ENCODE assay signal across 37 cellular contexts in the genomic region with DNA sequence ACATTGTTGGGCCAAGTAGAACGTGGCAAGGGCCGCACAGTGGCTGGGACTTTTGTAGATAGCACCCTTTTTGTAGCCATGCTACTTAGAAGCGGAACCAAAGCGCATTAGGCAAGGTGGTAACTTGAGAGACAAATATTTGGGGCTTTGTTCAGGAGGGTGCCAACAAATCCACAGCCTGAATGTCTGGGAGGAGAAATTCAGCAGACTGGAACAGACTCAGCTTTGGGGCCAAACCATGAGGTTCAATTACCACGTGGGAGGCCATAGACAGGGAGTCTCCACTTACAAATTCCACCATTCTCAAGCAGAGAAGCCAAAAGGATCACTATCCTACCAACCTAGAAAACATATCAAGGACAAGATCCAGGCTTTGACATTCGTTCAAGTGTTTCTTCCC.
"Had no signal": no experiment of that assay in that cellular context is flagged by ENCODE, and none has a peak within 500 bp of the region (broad histone marks: within the 10 kb centered on the region; RNA-seq: fewer than 3 reads in every experiment).

No MANE protein-coding gene starts in this region.

- FAIRE-seq: bronchial epithelial cell had no signal

- H3K36me3 ChIP-seq: ascending aorta, cardiac muscle cell, WERI-Rb-1 had no signal

- H3K27ac Mint-ChIP-seq: activated CD4-positive, alpha-beta memory T cell treated with anti-CD3 and anti-CD28 coated beads, Interleukin-2, amount 10 ng/mL, durations not matched to agents 7 days and 5 days; activated CD4-positive, alpha-beta T cell treated with anti-CD3 and anti-CD28 coated beads for 36 hours; activated CD4-positive, alpha-beta T cell treated with anti-CD3 and anti-CD28 coated beads, Interleukin-2, amount 10 ng/mL, durations not matched to agents 7 days and 5 days; activated CD8-positive, alpha-beta T cell treated with anti-CD3 and anti-CD28 coated beads, Interleukin-2, amount 10 ng/mL, durations not matched to agents 7 days and 5 days; activated naive CD4-positive, alpha-beta T cell treated with anti-CD3 and anti-CD28 coated beads, Interleukin-2, amount 10 ng/mL, durations not matched to agents 7 days and 5 days; activated naive CD4-positive, alpha-beta T cell treated with anti-CD3 and anti-CD28 coated beads, Interleukin-2, amount 50 U/mL, for 24 hours; activated naive CD8-positive, alpha-beta T cell; activated naive CD8-positive, alpha-beta T cell treated with anti-CD3 and anti-CD28 coated beads, Interleukin-2, amount 10 ng/mL, durations not matched to agents 7 days and 5 days; activated naive CD8-positive, alpha-beta T cell treated with anti-CD3 and anti-CD28 coated beads, Interleukin-2, amount 50 U/mL, for 24 hours; activated T-cell treated with anti-CD3 and anti-CD28 coated beads, Interleukin-2, amount 50 U/mL, for 24 hours; activated T-helper 2 cell treated with anti-CD3 and anti-CD28 coated beads, Interferon-gamma antibody, Interleukin-2, Interleukin-4, amounts not matched to agents 10 μg/mL and 5 μg/mL and 100 μg/mL, durations not matched to agents 14 hours and 24 hours and 36 hours; brain; T-helper 1 cell treated with Interleukin-12 subunit alpha and Interleukin-12 subunit beta and Interleukin-4 antibody, amounts not matched to agents 30 μg/mL and 1 μg/mL, for 36 hours; T-helper 2 cell treated with Interferon-gamma antibody and Interleukin-4, amounts not matched to agents 5 μg/mL and 100 μg/mL, for 36 hours; WTC11 had no signal

- H3K4me1 Mint-ChIP-seq: activated CD4-positive, alpha-beta memory T cell treated with anti-CD3 and anti-CD28 coated beads, Interleukin-2, amount 10 ng/mL, durations not matched to agents 7 days and 5 days; activated CD4-positive, alpha-beta T cell treated with anti-CD3 and anti-CD28 coated beads for 36 hours; activated naive CD4-positive, alpha-beta T cell treated with anti-CD3 and anti-CD28 coated beads, Interleukin-2, amount 50 U/mL, for 24 hours; central memory CD8-positive, alpha-beta T cell; WTC11 had no signal

- DNase-seq: activated CD4-positive, alpha-beta memory T cell treated with anti-CD3 and anti-CD28 coated beads, Interleukin-2, amount 10 ng/mL, durations not matched to agents 7 days and 5 days; activated CD4-positive, alpha-beta T cell treated with anti-CD3 and anti-CD28 coated beads for 1 hour; activated CD4-positive, alpha-beta T cell treated with anti-CD3 and anti-CD28 coated beads for 36 hours; activated CD4-positive, alpha-beta T cell treated with anti-CD3 and anti-CD28 coated beads for 48 hours; activated CD4-positive, alpha-beta T cell treated with anti-CD3 and anti-CD28 coated beads, Interleukin-2, amount 10 ng/mL, durations not matched to agents 7 days and 5 days; activated CD4-positive, alpha-beta T cell treated with anti-CD3 and anti-CD28 coated beads, Interleukin-2, amount 50 U/mL, for 48 hours; activated CD4-positive, CD25-positive, alpha-beta regulatory T cell; activated CD8-positive, alpha-beta memory T cell treated with anti-CD3 and anti-CD28 coated beads, Interleukin-2, amount 50 U/mL, for 48 hours; activated CD8-positive, alpha-beta T cell treated with anti-CD3 and anti-CD28 coated beads, Interleukin-2, amount 10 ng/mL, durations not matched to agents 7 days and 5 days; activated effector memory CD4-positive, alpha-beta T cell treated with Interleukin-2 at 50 U/mL for 16 hours; activated gamma-delta T cell; activated naive CD4-positive, alpha-beta T cell treated with anti-CD3 and anti-CD28 coated beads, Interleukin-2, amount 10 ng/mL, durations not matched to agents 7 days and 5 days; activated naive CD4-positive, alpha-beta T cell treated with Interleukin-2 at 50 U/mL for 16 hours; activated naive CD8-positive, alpha-beta T cell treated with anti-CD3 and anti-CD28 coated beads, Interleukin-2, amount 10 ng/mL, durations not matched to agents 7 days and 5 days; activated naive CD8-positive, alpha-beta T cell treated with anti-CD3 and anti-CD28 coated beads, Interleukin-2, amount 50 U/mL, for 24 hours; activated T-cell treated with anti-CD3 and anti-CD28 coated beads, Interleukin-2, amount 50 U/mL, for 24 hours; activated T-cell treated with anti-CD3 and anti-CD28 coated beads, Interleukin-2, amount 50 U/mL, for 48 hours; amygdala; anterior cingulate cortex; caudate nucleus; cerebellar nuclear complex; T-helper 1 cell; T-helper 2 cell; T-helper 9 cell; WERI-Rb-1 had no signal

- H3K4me1 ChIP-seq: ascending aorta had no signal

- H3K27me3 Mint-ChIP-seq: activated naive CD4-positive, alpha-beta T cell treated with anti-CD3 and anti-CD28 coated beads, Interleukin-2, amount 50 U/mL, for 24 hours had no signal

- H3K4me3 Mint-ChIP-seq: activated CD4-positive, alpha-beta memory T cell treated with anti-CD3 and anti-CD28 coated beads, Interleukin-2, amount 10 ng/mL, durations not matched to agents 7 days and 5 days; activated CD4-positive, alpha-beta T cell treated with anti-CD3 and anti-CD28 coated beads for 36 hours; activated CD4-positive, alpha-beta T cell treated with anti-CD3 and anti-CD28 coated beads, Interleukin-2, amount 10 ng/mL, durations not matched to agents 7 days and 5 days; activated CD8-positive, alpha-beta T cell treated with anti-CD3 and anti-CD28 coated beads, Interleukin-2, amount 10 ng/mL, durations not matched to agents 7 days and 5 days; activated naive CD4-positive, alpha-beta T cell treated with anti-CD3 and anti-CD28 coated beads, Interleukin-2, amount 10 ng/mL, durations not matched to agents 7 days and 5 days; activated naive CD4-positive, alpha-beta T cell treated with anti-CD3 and anti-CD28 coated beads, Interleukin-2, amount 50 U/mL, for 24 hours; activated naive CD8-positive, alpha-beta T cell; activated naive CD8-positive, alpha-beta T cell treated with anti-CD3 and anti-CD28 coated beads, Interleukin-2, amount 10 ng/mL, durations not matched to agents 7 days and 5 days; activated naive CD8-positive, alpha-beta T cell treated with anti-CD3 and anti-CD28 coated beads, Interleukin-2, amount 50 U/mL, for 24 hours; activated T-cell treated with anti-CD3 and anti-CD28 coated beads, Interleukin-2, amount 50 U/mL, for 24 hours; brain; central memory CD8-positive, alpha-beta T cell; T-helper 1 cell treated with Interleukin-12 subunit alpha and Interleukin-12 subunit beta and Interleukin-4 antibody, amounts not matched to agents 30 μg/mL and 1 μg/mL, for 36 hours; T-helper 2 cell treated with Interferon-gamma antibody and Interleukin-4, amounts not matched to agents 5 μg/mL and 100 μg/mL, for 36 hours; WTC11 had no signal

- H3K4me3 ChIP-seq: ascending aorta, cardiac muscle cell had no signal

- ATAC-seq: activated CD4-positive, alpha-beta T cell treated with anti-CD3 and anti-CD28 coated beads for 36 hours; activated CD4-positive, CD25-positive, alpha-beta regulatory T cell treated with anti-CD3 and anti-CD28 coated beads, Interleukin-2, amount 50 U/mL, for 24 hours; activated CD8-positive, alpha-beta T cell treated with anti-CD3 and anti-CD28 coated beads, Interleukin-2, amount 10 ng/mL, durations not matched to agents 7 days and 5 days; activated naive CD8-positive, alpha-beta T cell treated with anti-CD3 and anti-CD28 coated beads, Interleukin-2, amount 50 U/mL, for 24 hours; WTC11 had no signal

- H3K9me3 Mint-ChIP-seq: activated CD4-positive, alpha-beta memory T cell treated with anti-CD3 and anti-CD28 coated beads, Interleukin-2, amount 10 ng/mL, durations not matched to agents 7 days and 5 days; activated CD4-positive, alpha-beta T cell treated with anti-CD3 and anti-CD28 coated beads, Interleukin-2, amount 10 ng/mL, durations not matched to agents 7 days and 5 days; activated naive CD4-positive, alpha-beta T cell treated with anti-CD3 and anti-CD28 coated beads, Interleukin-2, amount 10 ng/mL, durations not matched to agents 7 days and 5 days; activated naive CD4-positive, alpha-beta T cell treated with anti-CD3 and anti-CD28 coated beads, Interleukin-2, amount 50 U/mL, for 24 hours; activated naive CD8-positive, alpha-beta T cell treated with anti-CD3 and anti-CD28 coated beads, Interleukin-2, amount 10 ng/mL, durations not matched to agents 7 days and 5 days; activated naive CD8-positive, alpha-beta T cell treated with anti-CD3 and anti-CD28 coated beads, Interleukin-2, amount 50 U/mL, for 24 hours; activated T-cell treated with anti-CD3 and anti-CD28 coated beads, Interleukin-2, amount 50 U/mL, for 24 hours; activated T-helper 2 cell treated with anti-CD3 and anti-CD28 coated beads, Interferon-gamma antibody, Interleukin-2, Interleukin-4, amounts not matched to agents 10 μg/mL and 5 μg/mL and 100 μg/mL, durations not matched to agents 14 hours and 24 hours and 36 hours; central memory CD8-positive, alpha-beta T cell; T-helper 1 cell treated with Interleukin-12 subunit alpha and Interleukin-12 subunit beta and Interleukin-4 antibody, amounts not matched to agents 30 μg/mL and 1 μg/mL, for 36 hours; T-helper 2 cell treated with Interferon-gamma antibody and Interleukin-4, amounts not matched to agents 5 μg/mL and 100 μg/mL, for 36 hours had no signal

- H3K36me3 Mint-ChIP-seq: activated naive CD4-positive, alpha-beta T cell treated with anti-CD3 and anti-CD28 coated beads, Interleukin-2, amount 10 ng/mL, durations not matched to agents 7 days and 5 days; activated naive CD4-positive, alpha-beta T cell treated with anti-CD3 and anti-CD28 coated beads, Interleukin-2, amount 50 U/mL, for 24 hours; activated naive CD8-positive, alpha-beta T cell; activated naive CD8-positive, alpha-beta T cell treated with anti-CD3 and anti-CD28 coated beads, Interleukin-2, amount 10 ng/mL, durations not matched to agents 7 days and 5 days; brain; WTC11 had no signal

- H3K9me3 ChIP-seq: ascending aorta had no signal

- H3K27me3 ChIP-seq: ascending aorta, cardiac muscle cell had no signal
